Comparison of ENCODE assay signal across 19 cellular contexts in the genomic region with DNA sequence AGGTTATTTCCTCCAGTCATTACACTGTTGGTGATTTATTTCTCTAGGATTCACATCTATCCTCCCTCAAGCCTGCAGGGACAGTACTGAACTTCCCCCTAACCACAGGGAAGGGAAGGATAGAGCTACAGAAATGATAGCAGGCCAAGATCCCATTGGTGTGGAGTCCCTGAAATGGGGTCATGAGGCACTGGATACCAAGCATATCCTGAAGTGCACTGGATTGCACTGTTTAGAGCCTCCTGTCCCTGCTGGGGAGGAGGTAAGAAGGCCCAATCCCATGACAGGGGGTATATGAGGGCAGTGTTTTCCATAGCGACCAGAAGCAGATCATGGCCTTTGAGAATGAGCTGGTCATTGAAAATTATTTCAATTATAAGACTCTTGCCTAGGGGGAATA.
"Had no signal": no experiment of that assay in that cellular context is flagged by ENCODE, and none has a peak within 500 bp of the region (broad histone marks: within the 10 kb centered on the region; RNA-seq: fewer than 3 reads in every experiment).

No MANE protein-coding gene starts in this region.

- H3K9me3 ChIP-seq: colonic mucosa, esophagus squamous epithelium, prostate gland, sigmoid colon, stomach, thoracic aorta, transverse colon had no signal

- H3K4me1 ChIP-seq: prostate gland had no signal

- DNase-seq: colonic mucosa; dermis blood vessel endothelial cell; esophagus squamous epithelium; foreskin fibroblast; kidney glomerular epithelial cell; mesendoderm; naive B cell; retina; sigmoid colon; stimulated activated CD4-positive, alpha-beta T cell treated with anti-CD3 and anti-CD28 coated beads, Interleukin-2, amount 100 ng/mL, for 24 hours; stimulated activated CD4-positive, alpha-beta T cell treated with anti-CD3 and anti-CD28 coated beads, Interleukin-4, amount 100 ng/mL, for 4 hours; stimulated activated naive CD4-positive, alpha-beta T cell; stomach; substantia nigra; transverse colon had no signal

- H3K27ac ChIP-seq: colonic mucosa, esophagus squamous epithelium, parathyroid adenoma, prostate gland, sigmoid colon, stomach, thoracic aorta, transverse colon had no signal

- H3K36me3 ChIP-seq: colonic mucosa, esophagus squamous epithelium, prostate gland, sigmoid colon, stomach, thoracic aorta, transverse colon had no signal

- H3K27me3 ChIP-seq: colonic mucosa, esophagus squamous epithelium, sigmoid colon, stomach, transverse colon had no signal

- H3K4me3 ChIP-seq: colonic mucosa, esophagus squamous epithelium, prostate gland, sigmoid colon, skin epidermis, stomach, thoracic aorta, transverse colon had no signal
